In genomic region chr11:47641585-47642098, GRCh38 we compare ENCODE assay signal across 2 cellular contexts.
TF ChIP-seq lines count a peak whose summit lies in the region.

No MANE protein-coding gene starts in this region.

TF ChIP-seq in A549, 52 proteins besides CTCF, POLR2A, EP300 and RAD21 (continued from another document):
- TF ChIP-seq MAZ (IDR thresholded peaks at IDR 0.05; ENCODE audit: borderline replicate concordance, low read depth, low read length), result no peak
- TF ChIP-seq FOSL2 (IDR thresholded peaks at IDR 0.05), result no peak
- no peak for TF ChIP-seq FOSL2 (CRISPR knock-in tag; IDR thresholded peaks at IDR 0.05)
- no peak for TF ChIP-seq BHLHE40 (IDR thresholded peaks at IDR 0.05; ENCODE audit: low read depth, low read length)
- TF ChIP-seq TFCP2L1 (CRISPR knock-in tag; IDR thresholded peaks at IDR 0.05), result no peak
- TF ChIP-seq RCOR1 (IDR thresholded peaks at IDR 0.05; ENCODE audit: low read depth, low read length), result no peak
- TF ChIP-seq NR3C1 (IDR thresholded peaks at IDR 0.05), result no peak
- no peak for TF ChIP-seq TP53 (CRISPR knock-in tag; IDR thresholded peaks at IDR 0.05)
- TF ChIP-seq GATA3 (IDR thresholded peaks at IDR 0.05; ENCODE audit: borderline replicate concordance), result no peak
- TF ChIP-seq JUN (IDR thresholded peaks at IDR 0.05), result no peak
- no peak; the same call in 1 of the 2 replicates for TF ChIP-seq MAX (IDR thresholded peaks at IDR 0.05)
- no peak for TF ChIP-seq KDM1A (IDR thresholded peaks at IDR 0.05; ENCODE audit: low read depth)
- no peak for TF ChIP-seq CBX2 (IDR thresholded peaks at IDR 0.05; ENCODE audit: borderline replicate concordance, low read depth)

TF ChIP-seq in HCT116, 20 proteins besides CTCF, POLR2A, EP300 and RAD21 (continued from another document):
- no peak for TF ChIP-seq REST (IDR thresholded peaks at IDR 0.05; ENCODE audit: low read depth)
- no peak for TF ChIP-seq ATF3 (IDR thresholded peaks at IDR 0.05)
TF ChIP-seq in HCT116: peak in this region for 0.
